20 cellular contexts compared by ENCODE assay signal in genomic region chr1:180568211-180568610, GRCh38. TPM values are rescaled to one million over a fixed set of nuclear protein-coding genes. Genes with fewer than 3 reads are reported as not detected.
"Had no signal": no experiment of that assay in that cellular context is flagged by ENCODE, and none has a peak within 500 bp of the region (broad histone marks: within the 10 kb centered on the region; RNA-seq: fewer than 3 reads in every experiment).

No MANE protein-coding gene starts in this region.

- H3K9me3 ChIP-seq: SJSA1 had no signal

- DNase-seq: KBM-7, NCI-H1092, NCI-H1105 treated with DMSO at 0.1 percent for 48 hours, NCI-H1417 treated with DMSO at 0.1 percent for 48 hours, NCI-H146, NCI-H1694 treated with DMSO at 0.1 percent for 48 hours, NCI-H1930, NCI-H2081, NCI-H2107, NCI-H2171 treated with DMSO at 0.1 percent for 48 hours, NCI-H345, NCI-H446 treated with DMSO at 0.1 percent for 48 hours, NCI-H510A treated with DMSO at 0.1 percent for 48 hours, NCI-H526, Right ventricle myocardium superior, RPMI8226, SIG-M5 had no signal

- H3K36me3 ChIP-seq: SJSA1 had no signal

- H3K27ac ChIP-seq: SJSA1, SK-N-MC had no signal

- H3K27me3 ChIP-seq: SJSA1 had no signal

- H3K4me3 ChIP-seq: SJSA1, SK-N-MC had no signal

RNA-seq across cellular contexts. Expression of gene OVAAL, which starts 9.4 kb away (rescaled TPM):
- total RNA-seq: MCF 10A, SJSA1 had no signal
